ENCODE assay signal across 15 cellular contexts in the genomic region with DNA sequence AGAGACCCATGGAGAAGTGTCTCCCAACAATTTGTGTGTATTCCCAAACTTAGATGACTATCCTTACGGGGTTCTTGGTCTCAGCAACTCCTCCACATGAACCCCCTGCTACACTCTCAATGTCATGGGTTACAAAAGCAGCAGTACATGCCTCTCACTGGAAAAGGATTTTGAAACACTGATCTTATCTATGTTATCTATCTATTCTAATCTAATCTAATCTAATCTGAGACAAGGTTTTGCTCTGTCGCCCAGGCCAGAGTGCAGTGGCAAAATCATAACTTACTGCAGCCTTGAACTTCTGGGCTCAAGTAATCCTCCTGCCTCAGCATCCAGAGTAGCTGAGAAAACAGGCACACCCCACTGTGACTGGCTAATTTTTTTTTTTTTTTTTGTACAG. TPM values are rescaled to one million over a fixed set of nuclear protein-coding genes. Genes with fewer than 3 reads are reported as not detected.
DNase-seq lines count a peak whose midpoint lies in the region; ATAC-seq and TF ChIP-seq lines count a peak whose summit lies in the region.
"Had no signal": no experiment of that assay in that cellular context is flagged by ENCODE, and none has a peak within 500 bp of the region (broad histone marks: within the 10 kb centered on the region; RNA-seq: fewer than 3 reads in every experiment).

No MANE protein-coding gene starts in this region.

- H3K27ac Mint-ChIP-seq in activated T-cell treated with anti-CD3 and anti-CD28 coated beads, Interleukin-2, amount 50 U/mL, for 24 hours: peak overlapping the region; percentile 80
- H3K27ac Mint-ChIP-seq in chondrocyte (ENCODE audit: unreplicated experiment): peak overlapping the region; percentile 24
- peak overlapping the region; percentile 72 for H3K27ac Mint-ChIP-seq in stimulated activated memory B cell treated with anti-CD40 and anti-IgM and Interleukin-4, amounts not matched to agents 10 μg/mL and 1 μg/mL and 100 μg/mL, for 72 hours

- peak overlapping the region; percentile 58; the same call in 1 of the 2 replicates for H3K27ac ChIP-seq in MM.1S (ENCODE audit: low read length)
- no peak overlapping the region for H3K27ac ChIP-seq in Karpas-422 (ENCODE audit: low read length)
- H3K27ac ChIP-seq: gastrocnemius medialis, pancreas, suprapubic skin had no signal

- TF ChIP-seq CTCF in MM.1S (IDR thresholded peaks at IDR 0.05; ENCODE audit: low read length) (no peak), chondrocyte (IDR thresholded peaks at IDR 0.05) (no peak)

- peaks cover 17% of the 10 kb centered on the region for H3F3A ChIP-seq in MM.1S (ENCODE audit: insufficient read depth, low read length)

- peak overlapping the region; percentile 7; the same call in 1 of the 2 replicates for H3K9ac ChIP-seq in MM.1S (ENCODE audit: low read length)
- H3K9ac ChIP-seq in Karpas-422 (ENCODE audit: low read length): no peak overlapping the region

- H3K4me2 ChIP-seq in MM.1S (ENCODE audit: low read depth, low read length) (peak overlapping the region; percentile 65), Karpas-422 (ENCODE audit: low read depth, low read length, poor library complexity, severe bottlenecking) (no peak overlapping the region)

- no peaks in the 10 kb centered on the region for H3K9me3 ChIP-seq in MM.1S (replicated peaks; ENCODE audit: insufficient read depth, low read length)
- no peaks in the 10 kb centered on the region for H3K9me3 ChIP-seq in Karpas-422 (ENCODE audit: low read length)
- H3K9me3 ChIP-seq: gastrocnemius medialis, pancreas, suprapubic skin had no signal

- H3K4me3 ChIP-seq in MM.1S (ENCODE audit: low read length) (peak overlapping the region; percentile 52), Karpas-422 (ENCODE audit: low read length) (no peak overlapping the region)
- H3K4me3 ChIP-seq: gastrocnemius medialis, pancreas, suprapubic skin had no signal

- DNase-seq in activated T-cell treated with anti-CD3 and anti-CD28 coated beads, Interleukin-2, amount 50 U/mL, for 24 hours: no peak
- no peak for DNase-seq in activated T-cell treated with anti-CD3 and anti-CD28 coated beads, Interleukin-2, amount 50 U/mL, for 1 hour
- DNase-seq in MM.1S (no peak), chondrocyte (ENCODE audit: low spot score) (no peak), UCSD-AML1 (lab: John Stamatoyannopoulos, UW; ENCODE audit: unreplicated experiment) (no peak), ureter (ENCODE audit: low spot score) (no peak), Karpas-422 (no peak)
- DNase-seq: ACHN, gastrocnemius medialis, NCI-H187 treated with DMSO at 0.1 percent for 48 hours, NCI-H774, pancreas had no signal

- H3K27me3 ChIP-seq in MM.1S (replicated peaks; ENCODE audit: insufficient read depth, low read length) (no peaks in the 10 kb centered on the region), Karpas-422 (ENCODE audit: low read length) (no peaks in the 10 kb centered on the region)
- H3K27me3 ChIP-seq: gastrocnemius medialis, pancreas, suprapubic skin had no signal

- H3K36me3 ChIP-seq in MM.1S (replicated peaks; ENCODE audit: insufficient read depth, low read length): no peaks in the 10 kb centered on the region
- no peaks in the 10 kb centered on the region for H3K36me3 ChIP-seq in Karpas-422 (ENCODE audit: insufficient read depth, low read length)
- H3K36me3 ChIP-seq: gastrocnemius medialis, pancreas, suprapubic skin had no signal

- H3K79me2 ChIP-seq in MM.1S (ENCODE audit: low read length) (peaks cover 40% of the 10 kb centered on the region), Karpas-422 (ENCODE audit: low read length) (no peaks in the 10 kb centered on the region)

- H3K9me3 Mint-ChIP-seq in activated T-cell treated with anti-CD3 and anti-CD28 coated beads, Interleukin-2, amount 50 U/mL, for 24 hours: no peaks in the 10 kb centered on the region
- no peaks in the 10 kb centered on the region for H3K9me3 Mint-ChIP-seq in chondrocyte (ENCODE audit: low read depth)
- no peaks in the 10 kb centered on the region for H3K9me3 Mint-ChIP-seq in stimulated activated memory B cell treated with anti-CD40 and anti-IgM and Interleukin-4, amounts not matched to agents 10 μg/mL and 1 μg/mL and 100 μg/mL, for 72 hours
- H3K9me3 Mint-ChIP-seq: mesothelial cell of epicardium had no signal

- no peaks in the 10 kb centered on the region for H3K27me3 Mint-ChIP-seq in activated T-cell treated with anti-CD3 and anti-CD28 coated beads, Interleukin-2, amount 50 U/mL, for 24 hours
- no peaks in the 10 kb centered on the region for H3K27me3 Mint-ChIP-seq in chondrocyte (ENCODE audit: low read depth)
- no peaks in the 10 kb centered on the region for H3K27me3 Mint-ChIP-seq in stimulated activated memory B cell treated with anti-CD40 and anti-IgM and Interleukin-4, amounts not matched to agents 10 μg/mL and 1 μg/mL and 100 μg/mL, for 72 hours

- H4K20me1 ChIP-seq in MM.1S (ENCODE audit: insufficient read depth, low read length): no peaks in the 10 kb centered on the region
- no peaks in the 10 kb centered on the region for H4K20me1 ChIP-seq in Karpas-422 (ENCODE audit: insufficient read depth, low read depth, low read length)

- peak overlapping the region; percentile 40 for H2AFZ ChIP-seq in MM.1S (ENCODE audit: low read length)
- H2AFZ ChIP-seq in Karpas-422 (ENCODE audit: low read length): no peak overlapping the region

- no peaks in the 10 kb centered on the region for H3K36me3 Mint-ChIP-seq in activated T-cell treated with anti-CD3 and anti-CD28 coated beads, Interleukin-2, amount 50 U/mL, for 24 hours (ENCODE audit: low read depth)
- H3K36me3 Mint-ChIP-seq in chondrocyte (ENCODE audit: low read depth): no peaks in the 10 kb centered on the region
- H3K36me3 Mint-ChIP-seq in stimulated activated memory B cell treated with anti-CD40 and anti-IgM and Interleukin-4, amounts not matched to agents 10 μg/mL and 1 μg/mL and 100 μg/mL, for 72 hours: no peaks in the 10 kb centered on the region
- H3K36me3 Mint-ChIP-seq: mesothelial cell of epicardium had no signal

- H3K4me1 Mint-ChIP-seq in activated T-cell treated with anti-CD3 and anti-CD28 coated beads, Interleukin-2, amount 50 U/mL, for 24 hours (ENCODE audit: low read depth): peaks cover 60% of the 10 kb centered on the region
- peaks cover 58% of the 10 kb centered on the region for H3K4me1 Mint-ChIP-seq in chondrocyte (ENCODE audit: low read depth)
- peaks cover 20% of the 10 kb centered on the region for H3K4me1 Mint-ChIP-seq in stimulated activated memory B cell treated with anti-CD40 and anti-IgM and Interleukin-4, amounts not matched to agents 10 μg/mL and 1 μg/mL and 100 μg/mL, for 72 hours

- peak overlapping the region; percentile 55 for H3K4me3 Mint-ChIP-seq in activated T-cell treated with anti-CD3 and anti-CD28 coated beads, Interleukin-2, amount 50 U/mL, for 24 hours
- H3K4me3 Mint-ChIP-seq in chondrocyte (ENCODE audit: unreplicated experiment): no peak overlapping the region
- H3K4me3 Mint-ChIP-seq in stimulated activated memory B cell treated with anti-CD40 and anti-IgM and Interleukin-4, amounts not matched to agents 10 μg/mL and 1 μg/mL and 100 μg/mL, for 72 hours: no peak overlapping the region
- H3K4me3 Mint-ChIP-seq: mesothelial cell of epicardium had no signal

- H3K4me1 ChIP-seq in MM.1S (ENCODE audit: low read length) (peaks cover 28% of the 10 kb centered on the region), Karpas-422 (ENCODE audit: low read length) (no peaks in the 10 kb centered on the region)
- H3K4me1 ChIP-seq: gastrocnemius medialis, suprapubic skin had no signal

- H3K9me2 ChIP-seq in MM.1S (replicated peaks; ENCODE audit: insufficient read depth, low read length) (no peaks in the 10 kb centered on the region), Karpas-422 (replicated peaks; ENCODE audit: insufficient read depth, low read length) (no peaks in the 10 kb centered on the region)

- ATAC-seq in stimulated activated memory B cell treated with anti-CD40 and anti-IgM and Interleukin-4, amounts not matched to agents 10 μg/mL and 1 μg/mL and 100 μg/mL, for 72 hours: no peak
- ATAC-seq: gastrocnemius medialis, pancreas had no signal

RNA-seq across cellular contexts. Expression of a gene that starts 19.3 kb away (rescaled TPM):
- 52.2 to 57.7 TPM (median 55.5 TPM) in 3 replicates for total RNA-seq in chondrocyte
- 14.2 TPM for total RNA-seq in ureter
- total RNA-seq in Karpas-422 (2014; rRNA removed; shearing (Covaris generic); ENCODE audit: low replicate concordance): 0.15 and 0.18 TPM in 2 replicates

Comparison
In these comparisons a context has a peak if more than half of its experiments do, and no peak if none do; other contexts are left out.
1. H3K27ac Mint-ChIP-seq: peak in every context shown above with its lines; median percentile 80 in activated T-cell treated with anti-CD3 and anti-CD28 coated beads, Interleukin-2, amount 50 U/mL, for 24 hours; 72 in stimulated activated memory B cell treated with anti-CD40 and anti-IgM and Interleukin-4, amounts not matched to agents 10 μg/mL and 1 μg/mL and 100 μg/mL, for 72 hours; 24 in chondrocyte.
2. RNA of a gene that starts 19.3 kb away (total RNA-seq): 52.2 to 57.7 TPM in chondrocyte and 14.2 TPM in ureter (single experiment); 0.15 to 0.18 TPM in Karpas-422; every median in the first group is over 10 times any median in the second.